26 cellular contexts compared by ENCODE assay signal in genomic region chr12:17829813-17830212, GRCh38.
"Had no signal": no experiment of that assay in that cellular context is flagged by ENCODE, and none has a peak within 500 bp of the region (broad histone marks: within the 10 kb centered on the region; RNA-seq: fewer than 3 reads in every experiment).

No MANE protein-coding gene starts in this region.

- H3K36me3 Mint-ChIP-seq: immature natural killer cell; naive thymus-derived CD4-positive, alpha-beta T cell had no signal

- H3K4me3 Mint-ChIP-seq: immature natural killer cell; naive thymus-derived CD4-positive, alpha-beta T cell had no signal

- H3K27ac Mint-ChIP-seq: immature natural killer cell; naive thymus-derived CD4-positive, alpha-beta T cell had no signal

- H3K4me3 ChIP-seq: colonic mucosa, dorsolateral prefrontal cortex, esophagus squamous epithelium, gastrocnemius medialis, heart right ventricle, left lung, lower lobe of right lung had no signal

- H3K36me3 ChIP-seq: colonic mucosa, esophagus squamous epithelium, gastrocnemius medialis, heart right ventricle, left lung, lower lobe of right lung had no signal

- H3K27me3 Mint-ChIP-seq: naive thymus-derived CD4-positive, alpha-beta T cell had no signal

- H3K4me1 Mint-ChIP-seq: immature natural killer cell; naive thymus-derived CD4-positive, alpha-beta T cell had no signal

- H3K9me3 ChIP-seq: colonic mucosa, esophagus squamous epithelium, gastrocnemius medialis, lower lobe of right lung had no signal

- H3K4me1 ChIP-seq: colonic mucosa, esophagus squamous epithelium, gastrocnemius medialis, heart right ventricle, left lung, lower lobe of right lung had no signal

- H3K27ac ChIP-seq: colonic mucosa, dorsolateral prefrontal cortex, epithelial cell of prostate, esophagus squamous epithelium, gastrocnemius medialis, heart right ventricle, left lung, lower lobe of right lung had no signal

- DNase-seq: colonic mucosa; cortex of kidney; dermis blood vessel endothelial cell; dorsolateral prefrontal cortex; effector CD4-positive, alpha-beta T cell; effector memory CD4-positive, alpha-beta T cell; erythroblast; esophagus squamous epithelium; foreskin fibroblast; foreskin melanocyte; gastrocnemius medialis; glutamatergic neuron; head of caudate nucleus; heart right ventricle; hippocampal formation; immature natural killer cell; islet precursor cell; kidney; left cardiac atrium; left lung; left ventricle myocardium superior; lower lobe of right lung; mesenchymal stem cell; midbrain; naive thymus-derived CD4-positive, alpha-beta T cell had no signal

- H3K27me3 ChIP-seq: colonic mucosa, dorsolateral prefrontal cortex, esophagus squamous epithelium, gastrocnemius medialis, heart right ventricle, left lung had no signal
